ENCODE assay signal across 1 cellular context in genomic region chr4:40562681-40563080, GRCh38.
TF ChIP-seq lines count a peak whose summit lies in the region.

No MANE protein-coding gene starts in this region.

TF ChIP-seq in SK-N-SH treated with all-trans-retinoic acid at 6 μM for 48 hours, 23 proteins besides CTCF, POLR2A, EP300 and RAD21 (continued from another document):
- no peak for TF ChIP-seq PATZ1 (CRISPR knock-in tag; IDR thresholded peaks at IDR 0.05; ENCODE audit: borderline replicate concordance)
